In genomic region chr22:47194476-47195155, GRCh38 we compare ENCODE assay signal across 17 cellular contexts.
DNase-seq lines count a peak whose midpoint lies in the region; ATAC-seq, FAIRE-seq and TF ChIP-seq lines count a peak whose summit lies in the region.
"Had no signal": no experiment of that assay in that cellular context is flagged by ENCODE, and none has a peak within 500 bp of the region (broad histone marks: within the 10 kb centered on the region; RNA-seq: fewer than 3 reads in every experiment).

No MANE protein-coding gene starts in this region.

- no peaks in the 10 kb centered on the region for H4K20me1 ChIP-seq in osteoblast (ENCODE audit: insufficient read depth, low read length)

- H3K27ac ChIP-seq in HEK293 (ENCODE audit: extremely low read depth, low read depth, low read length) = no peak overlapping the region
- H3K27ac ChIP-seq in endodermal cell (ENCODE audit: low read depth, low read length) = no peak overlapping the region
- H3K27ac ChIP-seq in osteoblast (ENCODE audit: low read depth, low read length) = no peak overlapping the region

- 74 to 84% methylated on average over 2 to 6 of the region's 6 CpGs for WGBS in endodermal cell (ENCODE audit: insufficient coverage in 1 of 2, insufficient read length in 1 of 2), 2 experiments

- H3K27ac Mint-ChIP-seq in endodermal cell (no peak overlapping the region), type B pancreatic cell (no peak overlapping the region)
- no peak overlapping the region for H3K27ac Mint-ChIP-seq in activated T-helper 17 cell treated with anti-CD3 and anti-CD28 coated beads, Interleukin-2, amount 50 U/mL, for 72 hours
- H3K27ac Mint-ChIP-seq: CD4-positive, CD25-positive, alpha-beta regulatory T cell had no signal

- ATAC-seq in GM18498 (IDR thresholded peaks at IDR 0.05; ENCODE audit: unreplicated experiment) (no peak), HG02798 (IDR thresholded peaks at IDR 0.05; ENCODE audit: poor library complexity, unreplicated experiment) (no peak)
- ATAC-seq in activated T-helper 17 cell treated with anti-CD3 and anti-CD28 coated beads, Interleukin-2, amount 50 U/mL, for 72 hours (replicated peaks) = no peak
- ATAC-seq: K562 had no signal

- H3K9me3 Mint-ChIP-seq in endodermal cell (peaks cover 55% of the 10 kb centered on the region), type B pancreatic cell (peaks cover 4% of the 10 kb centered on the region)
- H3K9me3 Mint-ChIP-seq in activated T-helper 17 cell treated with anti-CD3 and anti-CD28 coated beads, Interleukin-2, amount 50 U/mL, for 72 hours = no peaks in the 10 kb centered on the region
- H3K9me3 Mint-ChIP-seq: CD4-positive, CD25-positive, alpha-beta regulatory T cell had no signal

- no peak overlapping the region for H2AFZ ChIP-seq in osteoblast (ENCODE audit: low read length)

- H3K4me1 ChIP-seq in HEK293 (ENCODE audit: control insufficient read depth, insufficient read depth, low read length) (no peaks in the 10 kb centered on the region), endodermal cell (ENCODE audit: control insufficient read depth, insufficient read depth, low read length) (no peaks in the 10 kb centered on the region), osteoblast (ENCODE audit: insufficient read depth, low read length) (no peaks in the 10 kb centered on the region)

- H3K27me3 ChIP-seq in endodermal cell (ENCODE audit: control insufficient read depth, insufficient read depth, low read length, poor library complexity, severe bottlenecking) (no peaks in the 10 kb centered on the region), osteoblast (ENCODE audit: insufficient read depth, low read length) (no peaks in the 10 kb centered on the region)

- DNase-seq in GM12891 (ENCODE audit: insufficient read length, low spot score) = peak; percentile 10
- peak; percentile 19 for DNase-seq in endodermal cell
- DNase-seq in osteoblast (ENCODE audit: insufficient read length, low spot score, missing footprints) = peak; percentile 56
- no peak for DNase-seq in type B pancreatic cell (ENCODE audit: extremely low spot score, unreplicated experiment)
- DNase-seq: CD4-positive, CD25-positive, alpha-beta regulatory T cell; EL; NCI-H1417 treated with DMSO at 0.1 percent for 48 hours; NCI-H1930; NCI-H69; SHP77 had no signal

- H3K27me3 Mint-ChIP-seq in endodermal cell (ENCODE audit: insufficient read depth) (peaks cover 2% of the 10 kb centered on the region), type B pancreatic cell (no peaks in the 10 kb centered on the region)
- no peaks in the 10 kb centered on the region for H3K27me3 Mint-ChIP-seq in activated T-helper 17 cell treated with anti-CD3 and anti-CD28 coated beads, Interleukin-2, amount 50 U/mL, for 72 hours
- H3K27me3 Mint-ChIP-seq: CD4-positive, CD25-positive, alpha-beta regulatory T cell had no signal

- H3K9me3 ChIP-seq in HEK293 (ENCODE audit: control insufficient read depth, insufficient read depth, low read depth, low read length) (no peaks in the 10 kb centered on the region), endodermal cell (ENCODE audit: control insufficient read depth, low read length) (peaks cover 6% of the 10 kb centered on the region), osteoblast (ENCODE audit: low read depth, low read length) (no peaks in the 10 kb centered on the region)

- no peaks in the 10 kb centered on the region for H3K36me3 Mint-ChIP-seq in endodermal cell (ENCODE audit: low read depth)
- no peaks in the 10 kb centered on the region for H3K36me3 Mint-ChIP-seq in activated T-helper 17 cell treated with anti-CD3 and anti-CD28 coated beads, Interleukin-2, amount 50 U/mL, for 72 hours (ENCODE audit: low read depth)
- H3K36me3 Mint-ChIP-seq in type B pancreatic cell = peaks cover 4% of the 10 kb centered on the region
- H3K36me3 Mint-ChIP-seq: CD4-positive, CD25-positive, alpha-beta regulatory T cell had no signal

- no peak for TF ChIP-seq POLR2A in GM12891 (IDR thresholded peaks at IDR 0.05; ENCODE audit: low read depth, low read length)

- no peak for FAIRE-seq in GM12891 (lab: Jason Lieb, UNC)
- FAIRE-seq: GM19239, H54, K562 had no signal

- H3K4me1 Mint-ChIP-seq in endodermal cell = no peaks in the 10 kb centered on the region
- H3K4me1 Mint-ChIP-seq in activated T-helper 17 cell treated with anti-CD3 and anti-CD28 coated beads, Interleukin-2, amount 50 U/mL, for 72 hours = no peaks in the 10 kb centered on the region
- no peaks in the 10 kb centered on the region for H3K4me1 Mint-ChIP-seq in type B pancreatic cell (ENCODE audit: unreplicated experiment)
- H3K4me1 Mint-ChIP-seq: CD4-positive, CD25-positive, alpha-beta regulatory T cell had no signal

- H3K4me2 ChIP-seq in osteoblast (ENCODE audit: insufficient read depth, low read length) = no peak overlapping the region

- H3K36me3 ChIP-seq in HEK293 (ENCODE audit: control insufficient read depth in 2 of 2, insufficient read depth in 1 of 2, low read length in 2 of 2) = no peaks in the 10 kb centered on the region
- H3K36me3 ChIP-seq in endodermal cell (ENCODE audit: control insufficient read depth, insufficient read depth, low read length) = no peaks in the 10 kb centered on the region
- H3K36me3 ChIP-seq in osteoblast (ENCODE audit: insufficient read depth, low read length) = no peaks in the 10 kb centered on the region

- H3K4me3 ChIP-seq in HEK293 (ENCODE audit: low read depth, low read length) = no peak overlapping the region
- H3K4me3 ChIP-seq in endodermal cell (ENCODE audit: low read length) = no peak overlapping the region
- no peak overlapping the region for H3K4me3 ChIP-seq in osteoblast (ENCODE audit: insufficient read depth, low read length)
- H3K4me3 ChIP-seq: K562 had no signal

- no peak overlapping the region for H3K9ac ChIP-seq in endodermal cell (ENCODE audit: extremely low read depth, low read length, poor library complexity, severe bottlenecking)

- POLR2A ChIA-PET in HEK293 (lab: Yijun Ruan, JAX) = no interaction called here

- H3K79me2 ChIP-seq in osteoblast (ENCODE audit: insufficient read depth, low read length) = no peaks in the 10 kb centered on the region

- TF ChIP-seq CTCF in HEK293 (tag by site-specific recombination; IDR thresholded peaks at IDR 0.05) (no peak), endodermal cell (conservative IDR thresholded peaks at IDR 0.05) (no peak), osteoblast (IDR thresholded peaks at IDR 0.05; ENCODE audit: extremely low read depth, low read depth, low read length) (no peak), type B pancreatic cell (conservative IDR thresholded peaks at IDR 0.05) (no peak)

- no peak overlapping the region for H3K4me3 Mint-ChIP-seq in endodermal cell
- no peak overlapping the region for H3K4me3 Mint-ChIP-seq in activated T-helper 17 cell treated with anti-CD3 and anti-CD28 coated beads, Interleukin-2, amount 50 U/mL, for 72 hours
- H3K4me3 Mint-ChIP-seq in type B pancreatic cell = no peak overlapping the region
- H3K4me3 Mint-ChIP-seq: CD4-positive, CD25-positive, alpha-beta regulatory T cell had no signal

- CTCF ChIA-PET in HEK293 (lab: Yijun Ruan, JAX) = interaction anchor here (0.7 kb wide), 1 partner anchor 148 kb away, joined by 3 read pairs; no protein-coding TSS in a partner anchor

TF ChIP-seq in GM12891, 5 proteins besides CTCF, POLR2A, EP300 and RAD21:
- TF ChIP-seq SPI1 (IDR thresholded peaks at IDR 0.05; ENCODE audit: low read depth, low read length) (no peak), POLR2AphosphoS5 (IDR thresholded peaks at IDR 0.05; ENCODE audit: low read depth, low read length) (no peak), POU2F2 (IDR thresholded peaks at IDR 0.05; ENCODE audit: low read depth, low read length) (no peak), PAX5 (IDR thresholded peaks at IDR 0.05; ENCODE audit: insufficient read depth, low read length, severe bottlenecking) (no peak), TAF1 (IDR thresholded peaks at IDR 0.05; ENCODE audit: low read depth, low read length) (no peak)

TF ChIP-seq in HEK293, 187 proteins besides CTCF, POLR2A, EP300 and RAD21:
- TF ChIP-seq ZNF530 (tag by site-specific recombination; IDR thresholded peaks at IDR 0.05; ENCODE audit: low read depth) (no peak), ZNF311 (tag by site-specific recombination; IDR thresholded peaks at IDR 0.05; ENCODE audit: borderline replicate concordance) (no peak), ZFP3 (tag by site-specific recombination; IDR thresholded peaks at IDR 0.05; ENCODE audit: low read depth) (peak; percentile 69), KLF1 (tag by site-specific recombination; IDR thresholded peaks at IDR 0.05) (0 out of 2 replicates have a peak, but pooled peaks have one; percentile 13)
